ENCODE assay signal across 23 cellular contexts in the genomic region with DNA sequence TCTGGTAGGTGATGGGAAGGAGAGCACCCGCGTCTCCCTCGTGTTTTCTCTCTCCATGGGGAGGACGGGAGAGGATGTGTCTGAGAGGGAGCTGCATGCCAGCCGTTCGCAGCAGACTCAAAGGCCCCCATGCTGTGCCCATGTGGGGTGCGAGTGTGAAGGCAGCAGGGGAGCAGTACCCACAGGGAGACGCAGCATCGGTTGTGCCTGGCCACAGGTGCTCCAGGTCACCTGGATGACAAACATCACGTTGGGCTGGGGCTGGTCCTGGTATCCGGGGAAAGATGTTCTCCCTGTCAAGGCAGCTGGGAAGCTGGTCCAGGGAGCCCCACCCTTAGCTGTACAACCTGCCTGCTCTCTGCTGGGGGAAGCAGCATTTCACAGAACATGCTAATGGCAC.
DNase-seq lines count a peak whose midpoint lies in the region; ATAC-seq, FAIRE-seq and TF ChIP-seq lines count a peak whose summit lies in the region.
"Had no signal": no experiment of that assay in that cellular context is flagged by ENCODE, and none has a peak within 500 bp of the region (broad histone marks: within the 10 kb centered on the region; RNA-seq: fewer than 3 reads in every experiment).

No MANE protein-coding gene starts in this region.

- no peaks in the 10 kb centered on the region for H3K9me3 ChIP-seq in kidney (ENCODE audit: control insufficient read depth in 1 of 2, low read length in 2 of 2)
- H3K9me3 ChIP-seq: A549, HAP-1 had no signal

- H3K27me3 Mint-ChIP-seq in natural killer cell treated with Interleukin-12 subunit alpha and Interleukin-12 subunit beta and Interleukin-15 and Interleukin-18, amount 100 ng/mL, for 72 hours, result peaks cover 12 to 21% of the 10 kb centered on the region in 2 donors

- intact Hi-C loops in kidney (cut with DNase I), result no loop called here

- FAIRE-seq in kidney (lab: Jason Lieb, UNC), result no peak
- peak; percentile 35 for FAIRE-seq in urothelium cell line (lab: Jason Lieb, UNC)
- FAIRE-seq: A549, GM18507, HepG2 had no signal

- no peaks in the 10 kb centered on the region for H3K36me3 ChIP-seq in kidney (ENCODE audit: control insufficient read depth in 1 of 2, insufficient read depth in 2 of 2, low read length in 2 of 2)
- H3K36me3 ChIP-seq: HAP-1 had no signal

- no peaks in the 10 kb centered on the region for H3K9me3 Mint-ChIP-seq in natural killer cell treated with Interleukin-12 subunit alpha and Interleukin-12 subunit beta and Interleukin-15 and Interleukin-18, amount 100 ng/mL, for 72 hours
- H3K9me3 Mint-ChIP-seq: CD8-positive, alpha-beta T cell had no signal

- H3K4me1 ChIP-seq in kidney (ENCODE audit: control insufficient read depth in 1 of 2, insufficient read depth in 1 of 2, low read depth in 1 of 2, low read length in 2 of 2), result no peaks in the 10 kb centered on the region
- H3K4me1 ChIP-seq: A549, HAP-1 had no signal

- no peak overlapping the region for H3K27ac Mint-ChIP-seq in natural killer cell treated with Interleukin-12 subunit alpha and Interleukin-12 subunit beta and Interleukin-15 and Interleukin-18, amount 100 ng/mL, for 72 hours
- H3K27ac Mint-ChIP-seq: CD8-positive, alpha-beta T cell; HFFc6 had no signal

- DNase-seq in D341Med (ENCODE audit: low spot score), result peak; percentile 17
- DNase-seq in NCI-H146 (lab: John Stamatoyannopoulos, UW), result peak; percentile 76
- peak; percentile 47 for DNase-seq in kidney
- no peak for DNase-seq in urothelium cell line (ENCODE audit: low spot score)
- DNase-seq in hepatic stellate cell (ENCODE audit: low spot score), result no peak
- no peak for DNase-seq in natural killer cell treated with Interleukin-12 subunit alpha and Interleukin-12 subunit beta and Interleukin-15 and Interleukin-18, amount 100 ng/mL, for 72 hours (ENCODE audit: low spot score)
- no peak for DNase-seq in SIG-M5 (lab: John Stamatoyannopoulos, UW)
- DNase-seq: C1 segment of cervical spinal cord; CD8-positive, alpha-beta T cell; DMS153; DND-41; HFFc6; Karpas-422; NCI-H1105; NCI-H187; NCI-H526 treated with DMSO at 0.1 percent for 48 hours; Right ventricle myocardium superior; RPMI8226; T-helper 1 cell had no signal

- no peaks in the 10 kb centered on the region for H3K36me3 Mint-ChIP-seq in natural killer cell treated with Interleukin-12 subunit alpha and Interleukin-12 subunit beta and Interleukin-15 and Interleukin-18, amount 100 ng/mL, for 72 hours
- H3K36me3 Mint-ChIP-seq: CD8-positive, alpha-beta T cell had no signal

- no peak overlapping the region for H3K4me3 Mint-ChIP-seq in natural killer cell treated with Interleukin-12 subunit alpha and Interleukin-12 subunit beta and Interleukin-15 and Interleukin-18, amount 100 ng/mL, for 72 hours
- H3K4me3 Mint-ChIP-seq: CD8-positive, alpha-beta T cell; HFFc6 had no signal

- ATAC-seq in natural killer cell treated with Interleukin-12 subunit alpha and Interleukin-12 subunit beta and Interleukin-15 and Interleukin-18, amount 100 ng/mL, for 72 hours, result no peak
- ATAC-seq: A549; CD8-positive, alpha-beta T cell; HepG2 had no signal

- no peaks in the 10 kb centered on the region for H3K4me1 Mint-ChIP-seq in natural killer cell treated with Interleukin-12 subunit alpha and Interleukin-12 subunit beta and Interleukin-15 and Interleukin-18, amount 100 ng/mL, for 72 hours (ENCODE audit: low read depth in 2 of 2)

- H3K9ac ChIP-seq in kidney (ENCODE audit: low read length in 2 of 2), result no peak overlapping the region

- no peak overlapping the region for H3K27ac ChIP-seq in kidney (ENCODE audit: low read depth in 2 of 2, low read length in 2 of 2)
- H3K27ac ChIP-seq: A549 had no signal

- H3K4me3 ChIP-seq in kidney (ENCODE audit: low read length in 2 of 2), result no peak overlapping the region
- H3K4me3 ChIP-seq: A549, HAP-1 had no signal

- no peak for TF ChIP-seq CTCF in kidney (IDR thresholded peaks at IDR 0.05; ENCODE audit: borderline replicate concordance, extremely low read depth, insufficient read depth)

Comparison
In these comparisons a context has a peak if more than half of its experiments do, and no peak if none do; other contexts are left out.
1. DNase-seq: peak in D341Med (single experiment), NCI-H146 (single experiment) and kidney (single experiment); none in urothelium cell line (single experiment), hepatic stellate cell (single experiment), natural killer cell treated with Interleukin-12 subunit alpha and Interleukin-12 subunit beta and Interleukin-15 and Interleukin-18, amount 100 ng/mL, for 72 hours (single experiment) and SIG-M5 (single experiment).